Comparison of ENCODE assay signal across 8 cellular contexts in the genomic region with DNA sequence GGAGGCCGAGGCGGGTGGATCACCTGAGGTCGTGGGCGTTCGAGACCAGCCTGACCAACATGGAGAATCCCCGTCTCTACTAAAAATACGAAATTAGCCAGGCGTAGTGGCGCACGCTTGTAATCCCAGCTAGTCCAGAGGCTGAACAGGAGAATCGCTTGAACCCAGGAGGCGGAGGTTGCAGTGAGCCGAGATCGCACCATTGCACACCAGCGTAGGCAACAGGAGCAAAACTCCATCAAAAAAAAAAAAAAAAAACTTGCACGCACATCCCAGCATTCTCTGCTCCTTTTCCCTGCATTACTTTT. TPM values are rescaled to one million over a fixed set of nuclear protein-coding genes. Genes with fewer than 3 reads are reported as not detected.
DNase-seq lines count a peak whose midpoint lies in the region; ATAC-seq, FAIRE-seq and TF ChIP-seq lines count a peak whose summit lies in the region.

No MANE protein-coding gene starts in this region.

- no peak for DNase-seq in activated CD4-positive, alpha-beta memory T cell treated with anti-CD3 and anti-CD28 coated beads, Interleukin-2, amount 10 ng/mL, durations not matched to agents 7 days and 5 days
- DNase-seq in activated CD4-positive, alpha-beta memory T cell treated with anti-CD3 and anti-CD28 coated beads for 36 hours, result no peak
- DNase-seq in mesendoderm, result no peak
- no peak for DNase-seq in testis
- DNase-seq in GM12892 (ENCODE audit: insufficient read length), result no peak
- no peak for DNase-seq in COR-L47 (lab: John Stamatoyannopoulos, UW)

- TF ChIP-seq POLR2A in testis (IDR thresholded peaks at IDR 0.05) (no peak), GM12892 (IDR thresholded peaks at IDR 0.05; ENCODE audit: low read depth, low read length) (no peak)

- H3K4me1 ChIP-seq in mesendoderm (ENCODE audit: control insufficient read depth, low read depth, low read length), result no peaks in the 10 kb centered on the region
- H3K4me1 ChIP-seq in testis, result peaks cover 16% of the 10 kb centered on the region

- no peak for FAIRE-seq in GM12892 (lab: Jason Lieb, UNC)

- no peaks in the 10 kb centered on the region for H3K27me3 Mint-ChIP-seq in activated CD4-positive, alpha-beta memory T cell treated with anti-CD3 and anti-CD28 coated beads, Interleukin-2, amount 10 ng/mL, durations not matched to agents 7 days and 5 days
- no peaks in the 10 kb centered on the region for H3K27me3 Mint-ChIP-seq in activated CD4-positive, alpha-beta memory T cell treated with anti-CD3 and anti-CD28 coated beads for 36 hours
- no peaks in the 10 kb centered on the region for H3K27me3 Mint-ChIP-seq in activated naive CD8-positive, alpha-beta T cell

- no peak overlapping the region for H3K27ac Mint-ChIP-seq in activated CD4-positive, alpha-beta memory T cell treated with anti-CD3 and anti-CD28 coated beads, Interleukin-2, amount 10 ng/mL, durations not matched to agents 7 days and 5 days
- no peak overlapping the region for H3K27ac Mint-ChIP-seq in activated CD4-positive, alpha-beta memory T cell treated with anti-CD3 and anti-CD28 coated beads for 36 hours
- peak overlapping the region; percentile 82 for H3K27ac Mint-ChIP-seq in activated naive CD8-positive, alpha-beta T cell

- H3K4ac ChIP-seq in mesendoderm (ENCODE audit: low read depth, low read length), result no peak overlapping the region

- peaks cover 11% of the 10 kb centered on the region for H3K36me3 Mint-ChIP-seq in activated CD4-positive, alpha-beta memory T cell treated with anti-CD3 and anti-CD28 coated beads, Interleukin-2, amount 10 ng/mL, durations not matched to agents 7 days and 5 days (ENCODE audit: low read depth)
- H3K36me3 Mint-ChIP-seq in activated CD4-positive, alpha-beta memory T cell treated with anti-CD3 and anti-CD28 coated beads for 36 hours, result peaks cover 2% of the 10 kb centered on the region
- peaks cover 3% of the 10 kb centered on the region for H3K36me3 Mint-ChIP-seq in activated naive CD8-positive, alpha-beta T cell

- H3K9ac ChIP-seq in mesendoderm (ENCODE audit: low read length), result no peak overlapping the region

- H3K36me3 ChIP-seq in mesendoderm (ENCODE audit: control insufficient read depth, insufficient read depth, low read length), result no peaks in the 10 kb centered on the region
- no peaks in the 10 kb centered on the region for H3K36me3 ChIP-seq in testis (ENCODE audit: low read depth, missing control alignments)

- no peak overlapping the region for H2AK5ac ChIP-seq in mesendoderm (ENCODE audit: low read length)

- no peaks in the 10 kb centered on the region for H3K9me3 ChIP-seq in testis

- H4K5ac ChIP-seq in mesendoderm (ENCODE audit: low read length), result no peak overlapping the region

- POLR2A ChIA-PET in activated CD4-positive, alpha-beta memory T cell treated with anti-CD3 and anti-CD28 coated beads, Interleukin-2, amount 10 ng/mL, durations not matched to agents 7 days and 5 days (lab: Charles Lee), result interaction anchor here (0.9 to 3.5 kb wide), 5 partner anchors 9 to 140 kb away, joined by 3 to 54 read pairs (median 6); partner anchors contain the start of gene RTN3
- POLR2A ChIA-PET in activated CD4-positive, alpha-beta memory T cell treated with anti-CD3 and anti-CD28 coated beads for 36 hours (lab: Charles Lee), result interaction anchor here (4.0 kb wide), 1 partner anchor 10 kb away, joined by 32 read pairs; the partner anchor contains the start of gene RTN3

- H4K8ac ChIP-seq in mesendoderm (ENCODE audit: low read depth, low read length), result no peak overlapping the region

- peaks cover 37% of the 10 kb centered on the region for H3K4me1 Mint-ChIP-seq in activated CD4-positive, alpha-beta memory T cell treated with anti-CD3 and anti-CD28 coated beads, Interleukin-2, amount 10 ng/mL, durations not matched to agents 7 days and 5 days
- peaks cover 42% of the 10 kb centered on the region for H3K4me1 Mint-ChIP-seq in activated CD4-positive, alpha-beta memory T cell treated with anti-CD3 and anti-CD28 coated beads for 36 hours (ENCODE audit: low read depth)
- H3K4me1 Mint-ChIP-seq in activated naive CD8-positive, alpha-beta T cell (ENCODE audit: low read depth), result peaks cover 34% of the 10 kb centered on the region

- TF ChIP-seq CTCF in testis (IDR thresholded peaks at IDR 0.05), result no peak

- no peaks in the 10 kb centered on the region for H3K79me1 ChIP-seq in mesendoderm (ENCODE audit: low read length)

- no peak overlapping the region for H3K4me2 ChIP-seq in mesendoderm (ENCODE audit: low read length)

- H3K23ac ChIP-seq in mesendoderm (ENCODE audit: low read length), result no peak overlapping the region

- peak overlapping the region; percentile 70 for H3K56ac ChIP-seq in mesendoderm (ENCODE audit: low read length)

- H3K4me3 ChIP-seq in mesendoderm (ENCODE audit: low read length) (no peak overlapping the region), testis (peak overlapping the region; percentile 88 to 94)

- no peak overlapping the region for H2BK15ac ChIP-seq in mesendoderm (replicated peaks; ENCODE audit: low read depth)

- H3K79me2 ChIP-seq in mesendoderm (ENCODE audit: control insufficient read depth, insufficient read depth, low read length), result no peaks in the 10 kb centered on the region

- H2BK120ac ChIP-seq in mesendoderm (ENCODE audit: low read depth, low read length), result no peak overlapping the region

- intact Hi-C loops in activated CD4-positive, alpha-beta memory T cell treated with anti-CD3 and anti-CD28 coated beads for 36 hours (cut with micrococcal nuclease), result loop anchor here (5.0 kb wide), 1 partner anchor 140 kb away; the partner anchor contains the start of gene SPINDOC
- intact Hi-C loops in testis (cut with DNase I; ENCODE audit: low total_unique reads), result no loop called here

- no peak overlapping the region for H3K18ac ChIP-seq in mesendoderm (ENCODE audit: low read length)

- peak overlapping the region; percentile 80 for H3K4me3 Mint-ChIP-seq in activated CD4-positive, alpha-beta memory T cell treated with anti-CD3 and anti-CD28 coated beads, Interleukin-2, amount 10 ng/mL, durations not matched to agents 7 days and 5 days
- H3K4me3 Mint-ChIP-seq in activated CD4-positive, alpha-beta memory T cell treated with anti-CD3 and anti-CD28 coated beads for 36 hours, result no peak overlapping the region
- peak overlapping the region; percentile 42 for H3K4me3 Mint-ChIP-seq in activated naive CD8-positive, alpha-beta T cell

- CTCF ChIA-PET in activated CD4-positive, alpha-beta memory T cell treated with anti-CD3 and anti-CD28 coated beads, Interleukin-2, amount 10 ng/mL, durations not matched to agents 7 days and 5 days (lab: Charles Lee), result interaction anchor here (6.6 kb wide), 1 partner anchor 10 kb away, joined by 45 read pairs; the partner anchor contains the start of gene RTN3
- CTCF ChIA-PET in activated CD4-positive, alpha-beta memory T cell treated with anti-CD3 and anti-CD28 coated beads for 36 hours (lab: Charles Lee), result interaction anchor here (1.5 to 3.7 kb wide), 2 partner anchors 10 to 66 kb away, joined by 4 to 19 read pairs; partner anchors contain the start of gene RTN3

- no peaks in the 10 kb centered on the region for H3K9me3 Mint-ChIP-seq in activated CD4-positive, alpha-beta memory T cell treated with anti-CD3 and anti-CD28 coated beads, Interleukin-2, amount 10 ng/mL, durations not matched to agents 7 days and 5 days
- no peaks in the 10 kb centered on the region for H3K9me3 Mint-ChIP-seq in activated CD4-positive, alpha-beta memory T cell treated with anti-CD3 and anti-CD28 coated beads for 36 hours
- H3K9me3 Mint-ChIP-seq in activated naive CD8-positive, alpha-beta T cell (ENCODE audit: low read depth), result no peaks in the 10 kb centered on the region

- no CpG with 5 or more reads among the region's 16 CpGs for WGBS in mesendoderm (ENCODE audit: extremely low coverage, insufficient coverage, low lambda C conversion rate)
- 77 to 84% methylated on average over 14 to 16 of the region's 16 CpGs for WGBS in testis, 2 donors

- no peaks in the 10 kb centered on the region for H3K27me3 ChIP-seq in mesendoderm (ENCODE audit: insufficient read depth, low read length, poor library complexity)
- H3K27me3 ChIP-seq in testis, result no peaks in the 10 kb centered on the region

- no peak for ATAC-seq in GM21390 (IDR thresholded peaks at IDR 0.05; ENCODE audit: unreplicated experiment)

- H2BK5ac ChIP-seq in mesendoderm (ENCODE audit: low read length), result no peak overlapping the region

- no peak overlapping the region for H3K27ac ChIP-seq in mesendoderm (ENCODE audit: low read depth, low read length)
- peak overlapping the region; percentile 99 for H3K27ac ChIP-seq in testis

RNA-seq across cellular contexts. Expression of gene ATL3, which starts 0.9 kb away (rescaled TPM):
- 10 to 100 TPM; 33.0 to 33.2 TPM for total RNA-seq in activated CD4-positive, alpha-beta memory T cell treated with anti-CD3 and anti-CD28 coated beads, Interleukin-2, amount 10 ng/mL, durations not matched to agents 7 days and 5 days
- total RNA-seq in activated CD4-positive, alpha-beta memory T cell treated with anti-CD3 and anti-CD28 coated beads for 36 hours, result 10 to 100 TPM; 31.3 to 34.6 TPM
- 10.2 TPM for polyA plus RNA-seq in mesendoderm (2013, experiment 1 of 2)
- polyA plus RNA-seq in mesendoderm (2013, experiment 2 of 2), result 9.7 TPM
- total RNA-seq in testis, result 10 to 100 TPM; 51.1 to 63.9 TPM
- 66.4 TPM for polyA plus RNA-seq in testis (ENCODE audit: insufficient read depth, low read depth, low replicate concordance)
- polyA plus RNA-seq in GM12892 (2012; ENCODE audit: missing spikeins), result 21.5 TPM

RNA-seq across cellular contexts. Expression of gene RTN3, which starts 9.2 kb away (rescaled TPM):
- total RNA-seq in activated CD4-positive, alpha-beta memory T cell treated with anti-CD3 and anti-CD28 coated beads, Interleukin-2, amount 10 ng/mL, durations not matched to agents 7 days and 5 days, result 10 to 100 TPM; 68.2 to 75.6 TPM
- 10 to 100 TPM; 54.4 to 58.4 TPM for total RNA-seq in activated CD4-positive, alpha-beta memory T cell treated with anti-CD3 and anti-CD28 coated beads for 36 hours
- polyA plus RNA-seq in mesendoderm (2013, experiment 1 of 2), result 117 TPM
- 119 TPM for polyA plus RNA-seq in mesendoderm (2013, experiment 2 of 2)
- total RNA-seq in testis, result 10 to 100 TPM; 75.6 to 81.6 TPM
- 103 TPM for polyA plus RNA-seq in testis (ENCODE audit: insufficient read depth, low read depth, low replicate concordance)
- polyA plus RNA-seq in GM12892 (2012; ENCODE audit: missing spikeins), result 36.3 TPM

RNA-seq across cellular contexts. Expression of gene PLAAT3, which starts 57.9 kb away (rescaled TPM):
- total RNA-seq in activated CD4-positive, alpha-beta memory T cell treated with anti-CD3 and anti-CD28 coated beads, Interleukin-2, amount 10 ng/mL, durations not matched to agents 7 days and 5 days, result 10 to 100 TPM; 13.1 to 14.9 TPM
- 10 to 100 TPM; 10.3 to 10.4 TPM for total RNA-seq in activated CD4-positive, alpha-beta memory T cell treated with anti-CD3 and anti-CD28 coated beads for 36 hours
- 38.8 TPM for polyA plus RNA-seq in mesendoderm (2013, experiment 1 of 2)
- polyA plus RNA-seq in mesendoderm (2013, experiment 2 of 2), result 37.6 TPM
- 100 to 1,000 TPM; 136 to 147 TPM for total RNA-seq in testis
- polyA plus RNA-seq in testis (ENCODE audit: insufficient read depth, low read depth, low replicate concordance), result 301 TPM
- polyA plus RNA-seq in GM12892 (2012; ENCODE audit: missing spikeins), result 8.1 TPM

Comparison
In these comparisons a context has a peak if more than half of its experiments do, and no peak if none do; other contexts are left out.
1. RNA of gene PLAAT3, which starts 57.9 kb away (total RNA-seq): 136 to 147 TPM in testis; 13.1 to 14.9 TPM in activated CD4-positive, alpha-beta memory T cell treated with anti-CD3 and anti-CD28 coated beads, Interleukin-2, amount 10 ng/mL, durations not matched to agents 7 days and 5 days and 10.3 to 10.4 TPM in activated CD4-positive, alpha-beta memory T cell treated with anti-CD3 and anti-CD28 coated beads for 36 hours; every median in the first group is over 4 times any median in the second.